In the genomic region with DNA sequence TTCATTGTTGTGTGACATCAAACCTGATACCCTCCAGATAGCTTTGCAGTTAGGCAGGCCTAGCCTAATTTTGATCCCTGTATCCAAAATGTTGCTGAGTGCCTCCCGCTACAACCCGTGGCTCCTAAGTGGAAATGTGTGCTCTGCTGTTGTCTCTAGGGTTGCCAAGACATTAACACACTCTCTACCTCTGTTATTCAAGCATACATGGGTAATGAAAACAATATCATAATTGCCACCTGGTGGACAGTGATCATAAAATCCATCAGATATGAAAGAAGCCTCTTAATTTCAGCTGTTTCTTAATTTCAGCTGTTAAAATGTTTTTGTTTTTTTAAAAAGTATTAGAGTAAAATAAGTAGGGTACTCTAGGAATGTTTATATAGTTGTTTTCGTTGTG, we compare ENCODE assay signal across 10 cellular contexts.
DNase-seq lines count a peak whose midpoint lies in the region; ATAC-seq, FAIRE-seq and TF ChIP-seq lines count a peak whose summit lies in the region.
"Had no signal": no experiment of that assay in that cellular context is flagged by ENCODE, and none has a peak within 500 bp of the region (broad histone marks: within the 10 kb centered on the region; RNA-seq: fewer than 3 reads in every experiment).

No MANE protein-coding gene starts in this region.

- BruUV-seq in Panc1 (replicated peaks; lab: Mats Ljungman, UMichigan), result no TSS peak

- H3K4me3 ChIP-seq in Panc1 (ENCODE audit: low read depth in 2 of 2, low read length in 2 of 2) (no peak overlapping the region), cardiac muscle cell (no peak overlapping the region)

- H3K27me3 ChIP-seq in Panc1 (ENCODE audit: control insufficient read depth, insufficient read depth, low read length), result no peaks in the 10 kb centered on the region
- H3K27me3 ChIP-seq in cardiac muscle cell, result no peaks in the 10 kb centered on the region

- no peaks in the 10 kb centered on the region for H3K9me3 ChIP-seq in Panc1 (ENCODE audit: control insufficient read depth, insufficient read depth, low read depth, low read length)
- no peaks in the 10 kb centered on the region for H3K9me3 ChIP-seq in cardiac muscle cell (ENCODE audit: low read depth)

- intact Hi-C loops in Panc1 (cut with micrococcal nuclease; ENCODE audit: unreplicated experiment), result no loop called here

- ATAC-seq in Panc1, result no peak
- ATAC-seq in GM19328 (IDR thresholded peaks at IDR 0.05; ENCODE audit: unreplicated experiment), result no peak
- ATAC-seq in GM21390 (IDR thresholded peaks at IDR 0.05; ENCODE audit: unreplicated experiment), result no peak
- ATAC-seq: natural killer cell treated with Interleukin-12 subunit alpha and Interleukin-12 subunit beta and Interleukin-15 and Interleukin-18, amount 100 ng/mL, for 72 hours had no signal

- H3K36me3 ChIP-seq in Panc1 (ENCODE audit: control insufficient read depth, insufficient read depth, low read length) (no peaks in the 10 kb centered on the region), cardiac muscle cell (no peaks in the 10 kb centered on the region)

- in situ Hi-C loops in Panc1 (cut with HindIII; ENCODE audit: low pct_unique_long_range_greater_than_20kb, low sequenced_read_pairs), result no loop called here

- no peak for FAIRE-seq in HTR-8/SVneo (lab: Jason Lieb, UNC)
- FAIRE-seq: TTC549 had no signal

- no peak overlapping the region for H3K27ac ChIP-seq in Panc1 (ENCODE audit: low read length)
- H3K27ac ChIP-seq in cardiac muscle cell, result no peak overlapping the region

- TF ChIP-seq CTCF in Panc1 (IDR thresholded peaks at IDR 0.05) (peak; percentile 39; the same call in 1 of the 2 replicates), cardiac muscle cell (IDR thresholded peaks at IDR 0.05; ENCODE audit: low read depth, low read length) (peak; percentile 8)

- CTCF ChIA-PET in Panc1 (lab: Charles Lee), result interaction anchor here (0.9 kb wide), 1 partner anchor 176 kb away, joined by 5 read pairs; no protein-coding TSS in a partner anchor

- POLR2A ChIA-PET in Panc1 (lab: Charles Lee), result interaction anchor here (0.6 kb wide), 1 partner anchor 26 kb away, joined by 3 read pairs; no protein-coding TSS in a partner anchor

- DNase-seq in AG20443 (ENCODE audit: low spot score) (peak; percentile 18), HTR-8/SVneo (ENCODE audit: insufficient read length, low spot score) (peak; percentile 11), Panc1 (ENCODE audit: low read depth, low spot score) (no peak), cardiac muscle cell (ENCODE audit: low read depth in 1 of 2, low spot score in 1 of 2) (no peak), amniotic stem cell (lab: John Stamatoyannopoulos, UW) (no peak), dedifferentiated amniotic fluid mesenchymal stem cell (ENCODE audit: extremely low spot score) (no peak)

- H3K4me1 ChIP-seq in Panc1 (ENCODE audit: control insufficient read depth, insufficient read depth, low read length), result no peaks in the 10 kb centered on the region
- H3K4me1 ChIP-seq in cardiac muscle cell (ENCODE audit: low read depth), result peaks cover 8% of the 10 kb centered on the region

Comparison
In these comparisons a context has a peak if more than half of its experiments do, and no peak if none do; other contexts are left out.
1. DNase-seq: peak in AG20443 (single experiment) and HTR-8/SVneo (single experiment); none in Panc1 (single experiment), cardiac muscle cell (0 of 2), amniotic stem cell (single experiment) and dedifferentiated amniotic fluid mesenchymal stem cell (single experiment).